ENCODE assay signal across 15 cellular contexts in genomic region chr4:2248821-2249261, GRCh38. TPM values are rescaled to one million over a fixed set of nuclear protein-coding genes. Genes with fewer than 3 reads are reported as not detected.
DNase-seq lines count a peak whose midpoint lies in the region; ATAC-seq and TF ChIP-seq lines count a peak whose summit lies in the region.
"Had no signal": no experiment of that assay in that cellular context is flagged by ENCODE, and none has a peak within 500 bp of the region (broad histone marks: within the 10 kb centered on the region; RNA-seq: fewer than 3 reads in every experiment).

No MANE protein-coding gene starts in this region.

- no peaks in the 10 kb centered on the region for H3K36me3 Mint-ChIP-seq in activated T-helper 2 cell treated with anti-CD3 and anti-CD28 coated beads, Interferon-gamma antibody, Interleukin-2, Interleukin-4, amounts not matched to agents 10 μg/mL and 5 μg/mL and 100 μg/mL, durations not matched to agents 14 hours and 24 hours and 36 hours (ENCODE audit: low read depth)

- intact Hi-C loops in activated T-helper 2 cell treated with anti-CD3 and anti-CD28 coated beads, Interferon-gamma antibody, Interleukin-2, Interleukin-4, amounts not matched to agents 10 μg/mL and 5 μg/mL and 100 μg/mL, durations not matched to agents 14 hours and 24 hours and 36 hours (cut with micrococcal nuclease), result no loop called here
- intact Hi-C loops in lower lobe of right lung (cut with DNase I) (no loop called here), A673 (cut with micrococcal nuclease; ENCODE audit: unreplicated experiment) (no loop called here)

- no peaks in the 10 kb centered on the region for H3K9me3 ChIP-seq in BLaER1
- no peaks in the 10 kb centered on the region for H3K9me3 ChIP-seq in lower lobe of right lung
- no peaks in the 10 kb centered on the region for H3K9me3 ChIP-seq in A673 (ENCODE audit: low read depth, low read length, poor library complexity, severe bottlenecking)
- H3K9me3 ChIP-seq: gastrocnemius medialis had no signal

- H3K4me3 Mint-ChIP-seq in activated T-helper 2 cell treated with anti-CD3 and anti-CD28 coated beads, Interferon-gamma antibody, Interleukin-2, Interleukin-4, amounts not matched to agents 10 μg/mL and 5 μg/mL and 100 μg/mL, durations not matched to agents 14 hours and 24 hours and 36 hours (ENCODE audit: low read depth), result no peak overlapping the region
- H3K4me3 Mint-ChIP-seq: activated T-cell treated with anti-CD3 and anti-CD28 coated beads, Interleukin-2, amount 50 U/mL, for 24 hours had no signal

- DNase-seq in Daoy (ENCODE audit: low read depth) (peak; percentile 1), lower lobe of right lung (peak; percentile 42), pons (ENCODE audit: low spot score) (no peak), GDM1 (lab: John Stamatoyannopoulos, UW) (no peak), A673 (ENCODE audit: low spot score) (no peak), foreskin melanocyte (no peak)
- peak; percentile 6 for DNase-seq in activated T-helper 2 cell treated with anti-CD3 and anti-CD28 coated beads, Interferon-gamma antibody, Interleukin-2, Interleukin-4, amounts not matched to agents 10 μg/mL and 5 μg/mL and 100 μg/mL, durations not matched to agents 14 hours and 24 hours and 36 hours (ENCODE audit: low spot score)
- DNase-seq: activated T-cell treated with anti-CD3 and anti-CD28 coated beads, Interleukin-2, amount 50 U/mL, for 24 hours; cerebellar nuclear complex; gastrocnemius medialis; MM.1S; NCI-H2081 treated with DMSO at 0.1 percent for 48 hours; NCI-H69 had no signal

- H3K36me3 ChIP-seq in BLaER1 (peaks cover 67% of the 10 kb centered on the region), lower lobe of right lung (peaks cover 68% of the 10 kb centered on the region), A673 (ENCODE audit: insufficient read depth, low read length, poor library complexity, severe bottlenecking) (no peaks in the 10 kb centered on the region)

- peaks cover under 1% of the 10 kb centered on the region for H3K27me3 Mint-ChIP-seq in activated T-helper 2 cell treated with anti-CD3 and anti-CD28 coated beads, Interferon-gamma antibody, Interleukin-2, Interleukin-4, amounts not matched to agents 10 μg/mL and 5 μg/mL and 100 μg/mL, durations not matched to agents 14 hours and 24 hours and 36 hours (ENCODE audit: low read depth)
- H3K27me3 Mint-ChIP-seq: activated T-cell treated with anti-CD3 and anti-CD28 coated beads, Interleukin-2, amount 50 U/mL, for 24 hours; CD4-positive, alpha-beta memory T cell had no signal

- no peak overlapping the region for H3K27ac Mint-ChIP-seq in activated T-helper 2 cell treated with anti-CD3 and anti-CD28 coated beads, Interferon-gamma antibody, Interleukin-2, Interleukin-4, amounts not matched to agents 10 μg/mL and 5 μg/mL and 100 μg/mL, durations not matched to agents 14 hours and 24 hours and 36 hours
- H3K27ac Mint-ChIP-seq: activated T-cell treated with anti-CD3 and anti-CD28 coated beads, Interleukin-2, amount 50 U/mL, for 24 hours had no signal

- no peak overlapping the region for H3K4me2 ChIP-seq in BLaER1

- H3K4me1 Mint-ChIP-seq in activated T-helper 2 cell treated with anti-CD3 and anti-CD28 coated beads, Interferon-gamma antibody, Interleukin-2, Interleukin-4, amounts not matched to agents 10 μg/mL and 5 μg/mL and 100 μg/mL, durations not matched to agents 14 hours and 24 hours and 36 hours (ENCODE audit: low read depth), result peaks cover 5% of the 10 kb centered on the region

- H3K9me3 Mint-ChIP-seq in activated T-helper 2 cell treated with anti-CD3 and anti-CD28 coated beads, Interferon-gamma antibody, Interleukin-2, Interleukin-4, amounts not matched to agents 10 μg/mL and 5 μg/mL and 100 μg/mL, durations not matched to agents 14 hours and 24 hours and 36 hours, result no peaks in the 10 kb centered on the region
- H3K9me3 Mint-ChIP-seq: activated T-cell treated with anti-CD3 and anti-CD28 coated beads, Interleukin-2, amount 50 U/mL, for 24 hours had no signal

- H3K27ac ChIP-seq in BLaER1 (peak overlapping the region; percentile 13; the same call in 1 of the 2 replicates), lower lobe of right lung (no peak overlapping the region), A673 (ENCODE audit: low read depth, low read length, poor library complexity, severe bottlenecking) (no peak overlapping the region)
- H3K27ac ChIP-seq: gastrocnemius medialis had no signal

- H4K20me1 ChIP-seq in BLaER1, result peaks cover 63% of the 10 kb centered on the region

- no TSS peak for BruUV-seq in A673 (replicated peaks; lab: Mats Ljungman, UMichigan)

- CTCF ChIA-PET in A673 (lab: Charles Lee), result no interaction called here

- H3K4me1 ChIP-seq in BLaER1 (peaks cover 27% of the 10 kb centered on the region), lower lobe of right lung (peaks cover 30% of the 10 kb centered on the region), A673 (ENCODE audit: insufficient read depth, low read length, poor library complexity, severe bottlenecking) (peaks cover 18% of the 10 kb centered on the region)

- no peak for ATAC-seq in lower lobe of right lung
- ATAC-seq: gastrocnemius medialis had no signal

- POLR2A ChIA-PET in A673 (lab: Charles Lee; ENCODE audit: low non-redundant PET), result no interaction called here

- no peak overlapping the region for H3K9ac ChIP-seq in BLaER1

- H3K4me3 ChIP-seq in BLaER1 (no peak overlapping the region), lower lobe of right lung (no peak overlapping the region), A673 (ENCODE audit: low read depth, low read length, poor library complexity, severe bottlenecking) (no peak overlapping the region)
- H3K4me3 ChIP-seq: gastrocnemius medialis had no signal

- H3K27me3 ChIP-seq in BLaER1 (no peaks in the 10 kb centered on the region), lower lobe of right lung (ENCODE audit: low read depth) (no peaks in the 10 kb centered on the region), A673 (replicated peaks; ENCODE audit: insufficient read depth, low read depth, low read length, poor library complexity) (no peaks in the 10 kb centered on the region)
- H3K27me3 ChIP-seq: gastrocnemius medialis had no signal

- TF ChIP-seq CTCF in lower lobe of right lung (IDR thresholded peaks at IDR 0.05) (no peak), A673 (conservative IDR thresholded peaks at IDR 0.05; ENCODE audit: low read depth, low read length) (no peak)

RNA-seq across cellular contexts. Expression of gene HAUS3, which starts 6.9 kb away (rescaled TPM):
- 13.4 and 29.3 TPM in 2 replicates for total RNA-seq in Daoy (2014; rRNA removed; shearing (Covaris generic))
- 17.1 and 18.6 TPM in 2 replicates for total RNA-seq in activated T-helper 2 cell treated with anti-CD3 and anti-CD28 coated beads, Interferon-gamma antibody, Interleukin-2, Interleukin-4, amounts not matched to agents 10 μg/mL and 5 μg/mL and 100 μg/mL, durations not matched to agents 14 hours and 24 hours and 36 hours
- 12.3 TPM for total RNA-seq in lower lobe of right lung
- 25.6 and 27.7 TPM in 2 replicates for total RNA-seq in A673 (2021)

RNA-seq across cellular contexts. Expression of gene POLN, which starts 6.9 kb away (rescaled TPM):
- total RNA-seq in Daoy (2014; rRNA removed; shearing (Covaris generic)), result 0.54 and 1.4 TPM in 2 replicates
- 1.3 and 1.4 TPM in 2 replicates for total RNA-seq in activated T-helper 2 cell treated with anti-CD3 and anti-CD28 coated beads, Interferon-gamma antibody, Interleukin-2, Interleukin-4, amounts not matched to agents 10 μg/mL and 5 μg/mL and 100 μg/mL, durations not matched to agents 14 hours and 24 hours and 36 hours
- total RNA-seq in lower lobe of right lung (2.2 TPM), A673 (2021) (2.5 and 4.0 TPM in 2 replicates)

RNA-seq across cellular contexts. Expression of gene MXD4, which starts 13.1 kb away (rescaled TPM):
- 5.8 and 7.5 TPM in 2 replicates for total RNA-seq in Daoy (2014; rRNA removed; shearing (Covaris generic))
- 7.9 and 8.9 TPM in 2 replicates for total RNA-seq in activated T-helper 2 cell treated with anti-CD3 and anti-CD28 coated beads, Interferon-gamma antibody, Interleukin-2, Interleukin-4, amounts not matched to agents 10 μg/mL and 5 μg/mL and 100 μg/mL, durations not matched to agents 14 hours and 24 hours and 36 hours
- total RNA-seq in lower lobe of right lung, result 74.3 TPM
- total RNA-seq in A673 (2021), result 9.1 and 12.7 TPM in 2 replicates

Comparison
In these comparisons a context has a peak if more than half of its experiments do, and no peak if none do; other contexts are left out.
1. DNase-seq: peak in Daoy (single experiment), activated T-helper 2 cell treated with anti-CD3 and anti-CD28 coated beads, Interferon-gamma antibody, Interleukin-2, Interleukin-4, amounts not matched to agents 10 μg/mL and 5 μg/mL and 100 μg/mL, durations not matched to agents 14 hours and 24 hours and 36 hours (single experiment) and lower lobe of right lung (single experiment); none in pons (single experiment), GDM1 (single experiment), A673 (single experiment) and foreskin melanocyte (single experiment).